In the genomic region with DNA sequence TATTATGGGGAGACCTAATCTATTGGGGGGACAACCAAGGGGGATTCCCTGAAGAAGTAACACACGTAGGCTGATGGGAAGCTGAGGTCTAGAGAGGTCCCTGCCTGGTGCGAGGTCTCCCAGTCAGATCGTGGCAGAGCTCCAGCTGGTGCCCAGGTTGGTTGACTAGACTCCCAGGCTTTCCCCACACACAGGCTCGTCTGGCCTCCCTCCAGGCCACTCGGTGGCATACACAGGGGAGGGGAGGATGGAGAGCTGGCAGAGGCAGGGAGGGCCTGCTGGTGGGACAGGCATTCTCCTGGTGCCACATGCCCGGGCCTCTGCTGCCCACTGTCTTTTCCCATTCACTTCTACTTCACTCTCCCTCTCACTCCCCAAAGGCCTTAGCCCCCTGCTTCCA, we compare ENCODE assay signal across 29 cellular contexts. TPM values are rescaled to one million over a fixed set of nuclear protein-coding genes. Genes with fewer than 3 reads are reported as not detected.
A peak's percentile ranks its signal among the peaks of the same experiment; 100 is the strongest.
DNase-seq lines count a peak whose midpoint lies in the region; ATAC-seq, FAIRE-seq and TF ChIP-seq lines count a peak whose summit lies in the region.
"Had no signal": no experiment of that assay in that cellular context is flagged by ENCODE, and none has a peak within 500 bp of the region (broad histone marks: within the 10 kb centered on the region; RNA-seq: fewer than 3 reads in every experiment).

No MANE protein-coding gene starts in this region.

- POLR2A ChIA-PET in IMR-90 (lab: Charles Lee; ENCODE audit: unreplicated experiment) = no interaction called here

- TF ChIP-seq RAD21 in IMR-90 (IDR thresholded peaks at IDR 0.05; ENCODE audit: low read length) = no peak

- DNase-seq in NCI-H2029 (lab: John Stamatoyannopoulos, UW) (peak; percentile 44), NCI-H2029 treated with DMSO at 0.1 percent for 48 hours (lab: John Stamatoyannopoulos, UW) (no peak), IMR-90 (no peak), lower lobe of right lung (peak; percentile 66), osteocyte (ENCODE audit: extremely low spot score, unreplicated experiment) (no peak), NCI-H748 treated with DMSO at 0.1 percent for 48 hours (lab: John Stamatoyannopoulos, UW) (no peak), GM12891 (ENCODE audit: insufficient read length, low spot score) (no peak), psoas muscle (no peak)
- DNase-seq: activated CD4-positive, alpha-beta T cell treated with anti-CD3 and anti-CD28 coated beads for 4 hours; activated CD8-positive, alpha-beta memory T cell treated with anti-CD3 and anti-CD28 coated beads for 24 hours; activated T-cell treated with anti-CD3 and anti-CD28 coated beads for 4 hours; Caco-2; DMS79 treated with DMSO at 0.1 percent for 48 hours; effector CD8-positive, alpha-beta T cell; GF-D8; hippocampal formation; KBM-7; NCI-H1105 treated with DMSO at 0.1 percent for 48 hours; NCI-H2081 treated with DMSO at 0.1 percent for 48 hours; NCI-H82; nucleus accumbens; stimulated activated naive B cell treated with anti-CD40 and anti-IgM and Interleukin-4, amounts not matched to agents 10 μg/mL and 1 μg/mL and 100 μg/mL, for 72 hours; T-helper 9 cell had no signal

- no peak overlapping the region for H3K4me2 ChIP-seq in IMR-90 (ENCODE audit: low read depth, low read length)

- H4K20me1 ChIP-seq in IMR-90 (ENCODE audit: insufficient read depth, low read length) = no peaks in the 10 kb centered on the region

- no CpG with 5 or more reads among the region's 6 CpGs for WGBS in IMR-90 (ENCODE audit: extremely low coverage in 2 of 2, insufficient read length in 1 of 2), 2 experiments
- 67 to 70% (median 67%) methylated on average over 6 of the region's 6 CpGs for WGBS in psoas muscle, 3 donors

- no peak overlapping the region for H3K18ac ChIP-seq in IMR-90 (ENCODE audit: low read depth, low read length)

- H3K27me3 ChIP-seq in IMR-90 (ENCODE audit: control insufficient read depth, insufficient read depth, low read length) (no peaks in the 10 kb centered on the region), lower lobe of right lung (ENCODE audit: low read depth) (no peaks in the 10 kb centered on the region), psoas muscle (ENCODE audit: insufficient read depth in 3 of 3, low read length in 2 of 3) (no peaks in the 10 kb centered on the region)
- H3K27me3 ChIP-seq: cardiac muscle cell had no signal

- no peaks in the 10 kb centered on the region for H3K36me3 Mint-ChIP-seq in osteocyte (ENCODE audit: unreplicated experiment)
- H3K36me3 Mint-ChIP-seq: activated naive CD8-positive, alpha-beta T cell; memory B cell; stimulated activated naive B cell treated with anti-CD40 and anti-IgM and Interleukin-4, amounts not matched to agents 10 μg/mL and 1 μg/mL and 100 μg/mL, for 72 hours had no signal

- peak overlapping the region; percentile 31 for H3K27ac Mint-ChIP-seq in osteocyte (ENCODE audit: unreplicated experiment)
- H3K27ac Mint-ChIP-seq: activated naive CD8-positive, alpha-beta T cell; memory B cell; stimulated activated naive B cell treated with anti-CD40 and anti-IgM and Interleukin-4, amounts not matched to agents 10 μg/mL and 1 μg/mL and 100 μg/mL, for 72 hours had no signal

- CTCF ChIA-PET in IMR-90 (lab: Yijun Ruan, JAX) = no interaction called here

- no peak overlapping the region for H3K56ac ChIP-seq in IMR-90 (ENCODE audit: extremely low read depth, insufficient read depth, low read length)

- H2BK20ac ChIP-seq in IMR-90 (ENCODE audit: low read depth, low read length) = no peak overlapping the region

- no peak overlapping the region for H3K4me3 ChIP-seq in IMR-90 (ENCODE audit: insufficient read depth, low read depth, low read length)
- no peak overlapping the region for H3K4me3 ChIP-seq in lower lobe of right lung
- no peak overlapping the region for H3K4me3 ChIP-seq in psoas muscle
- H3K4me3 ChIP-seq: cardiac muscle cell had no signal

- TF ChIP-seq POLR2A in IMR-90 (IDR thresholded peaks at IDR 0.05; ENCODE audit: low read depth, low read length) (no peak), GM12891 (IDR thresholded peaks at IDR 0.05; ENCODE audit: low read depth, low read length) (no peak)

- H3K27me3 Mint-ChIP-seq in osteocyte (ENCODE audit: unreplicated experiment) = no peaks in the 10 kb centered on the region
- H3K27me3 Mint-ChIP-seq: activated naive CD8-positive, alpha-beta T cell had no signal

- no peaks in the 10 kb centered on the region for H3K9me1 ChIP-seq in IMR-90 (ENCODE audit: insufficient read depth, low read length)

- H3K36me3 ChIP-seq in IMR-90 (ENCODE audit: control insufficient read depth, insufficient read depth, low read length) = no peaks in the 10 kb centered on the region
- no peaks in the 10 kb centered on the region for H3K36me3 ChIP-seq in lower lobe of right lung
- H3K36me3 ChIP-seq in psoas muscle (ENCODE audit: insufficient read depth in 1 of 2, low read depth in 1 of 2) = no peaks in the 10 kb centered on the region
- H3K36me3 ChIP-seq: cardiac muscle cell had no signal

- H3K9ac ChIP-seq in IMR-90 (ENCODE audit: low read depth, low read length) = no peak overlapping the region

- no peaks in the 10 kb centered on the region for H3K9me3 Mint-ChIP-seq in osteocyte (ENCODE audit: unreplicated experiment)
- H3K9me3 Mint-ChIP-seq: memory B cell; stimulated activated naive B cell treated with anti-CD40 and anti-IgM and Interleukin-4, amounts not matched to agents 10 μg/mL and 1 μg/mL and 100 μg/mL, for 72 hours had no signal

- H4K8ac ChIP-seq in IMR-90 (ENCODE audit: low read depth in 2 of 2, low read length in 2 of 2) = no peak overlapping the region

- BruUV-seq in IMR-90 (replicated peaks; lab: Mats Ljungman, UMichigan) = no TSS peak

- H3K9me3 ChIP-seq in IMR-90 (ENCODE audit: control insufficient read depth, insufficient read depth, low read length) (no peaks in the 10 kb centered on the region), lower lobe of right lung (no peaks in the 10 kb centered on the region), psoas muscle (no peaks in the 10 kb centered on the region)
- H3K9me3 ChIP-seq: Caco-2 had no signal

- ATAC-seq in IMR-90 (ENCODE audit: low read depth) (no peak), lower lobe of right lung (no peak), psoas muscle (no peak)
- ATAC-seq: stimulated activated naive B cell treated with anti-CD40 and anti-IgM and Interleukin-4, amounts not matched to agents 10 μg/mL and 1 μg/mL and 100 μg/mL, for 72 hours had no signal

- H3K14ac ChIP-seq in IMR-90 (replicated peaks; ENCODE audit: low read depth, low read length) = no peak overlapping the region

- H4K5ac ChIP-seq in IMR-90 (ENCODE audit: low read depth, low read length) = no peak overlapping the region

- no peak overlapping the region for H3K4ac ChIP-seq in IMR-90 (ENCODE audit: low read depth, low read length)

- no peak overlapping the region for H3K27ac ChIP-seq in IMR-90 (ENCODE audit: insufficient read depth, low read length)
- no peak overlapping the region for H3K27ac ChIP-seq in lower lobe of right lung
- no peak overlapping the region for H3K27ac ChIP-seq in psoas muscle
- H3K27ac ChIP-seq: C4-2B, cardiac muscle cell had no signal

- H3K23ac ChIP-seq in IMR-90 (ENCODE audit: low read depth, low read length) = no peak overlapping the region

- H4K91ac ChIP-seq in IMR-90 (ENCODE audit: insufficient read depth, low read depth, low read length) = no peak overlapping the region

- no peak overlapping the region for H2BK5ac ChIP-seq in IMR-90 (ENCODE audit: low read depth, low read length, poor library complexity, severe bottlenecking)

- no peak overlapping the region for H2BK120ac ChIP-seq in IMR-90 (ENCODE audit: low read depth, low read length)

- no peak overlapping the region for H3K4me3 Mint-ChIP-seq in osteocyte (ENCODE audit: unreplicated experiment)
- H3K4me3 Mint-ChIP-seq: activated naive CD8-positive, alpha-beta T cell; memory B cell; stimulated activated naive B cell treated with anti-CD40 and anti-IgM and Interleukin-4, amounts not matched to agents 10 μg/mL and 1 μg/mL and 100 μg/mL, for 72 hours had no signal

- dilution Hi-C loops in IMR-90 (cut with HindIII; ENCODE audit: low sequenced_read_pairs, unreplicated experiment) = no loop called here

- H2AK9ac ChIP-seq in IMR-90 (replicated peaks; ENCODE audit: low read depth, low read length, poor library complexity) = peak overlapping the region; percentile 9

- peaks cover 16% of the 10 kb centered on the region; the same call in 1 of the 2 replicates for H3K4me1 ChIP-seq in IMR-90 (ENCODE audit: control insufficient read depth, insufficient read depth, low read length)
- H3K4me1 ChIP-seq in lower lobe of right lung = peaks cover 28% of the 10 kb centered on the region
- H3K4me1 ChIP-seq in psoas muscle = no peaks in the 10 kb centered on the region

- no peak for FAIRE-seq in GM12891 (lab: Jason Lieb, UNC)
- FAIRE-seq: colon, GM19239 had no signal

- no peaks in the 10 kb centered on the region for H3K79me1 ChIP-seq in IMR-90 (ENCODE audit: low read depth in 1 of 2, low read length in 2 of 2)

- H2AK5ac ChIP-seq in IMR-90 (ENCODE audit: low read depth, low read length) = peak overlapping the region; percentile 61; the same call in 1 of the 2 replicates

- no peak overlapping the region for H2BK15ac ChIP-seq in IMR-90 (ENCODE audit: low read depth, low read length)

- no peak overlapping the region for H2AFZ ChIP-seq in IMR-90 (replicated peaks; ENCODE audit: low read length, poor library complexity)

- no peak for TF ChIP-seq CTCF in IMR-90 (conservative IDR thresholded peaks at IDR 0.05; ENCODE audit: low read depth, low read length)
- no peak for TF ChIP-seq CTCF in lower lobe of right lung (IDR thresholded peaks at IDR 0.05)
- TF ChIP-seq CTCF in osteocyte (IDR thresholded peaks at IDR 0.05) = no peak
- no peak for TF ChIP-seq CTCF in psoas muscle (IDR thresholded peaks at IDR 0.05)

- peaks cover 60% of the 10 kb centered on the region for H3K4me1 Mint-ChIP-seq in osteocyte (ENCODE audit: unreplicated experiment)

- intact Hi-C loops in IMR-90 (cut with micrococcal nuclease) = no loop called here
- intact Hi-C loops in lower lobe of right lung (cut with DNase I) = no loop called here
- intact Hi-C loops in psoas muscle (cut with DNase I) = no loop called here

- in situ Hi-C loops in IMR-90 (cut with MboI; ENCODE audit: low sequenced_read_pairs) = no loop called here

RNA-seq across cellular contexts. Expression of gene SOCS3, which starts 8.5 kb away (rescaled TPM):
- total RNA-seq in IMR-90 (2012; rRNA removed) (19.7 and 19.9 TPM in 2 replicates), lower lobe of right lung (69.5 TPM), osteocyte (79.1 and 86.4 TPM in 2 replicates), psoas muscle (10 to 100 TPM in 3 of 4 donors, 1 to 10 TPM in 1; 8.5 to 43.5 (median 23.6) TPM)
- polyA plus RNA-seq in IMR-90 (2012; rRNA removed) (18.3 and 19.2 TPM in 2 replicates), psoas muscle (10 to 100 TPM in 1 of 3 donors, 1 to 10 TPM in 2; 5.3 to 24.4 (median 7.5) TPM)
- 29.0 and 102 TPM in 2 replicates for polyA plus RNA-seq in IMR-90 (2012; cell fraction: cytosol; rRNA removed)
- 163 and 202 TPM in 2 replicates for polyA plus RNA-seq in IMR-90 (2012; cell fraction: nucleus; rRNA removed; ENCODE audit: low replicate concordance)
- polyA plus RNA-seq in GM12891 (2012; ENCODE audit: low read depth, missing spikeins) = 2.0 TPM

RNA-seq across cellular contexts. Expression of gene PGS1, which starts 10.1 kb away (rescaled TPM):
- 14.4 and 18.5 TPM in 2 replicates for total RNA-seq in IMR-90 (2012; rRNA removed)
- polyA plus RNA-seq in IMR-90 (2012; rRNA removed) = 35.5 and 43.2 TPM in 2 replicates
- 26.3 and 45.8 TPM in 2 replicates for polyA plus RNA-seq in IMR-90 (2012; cell fraction: cytosol; rRNA removed)
- 189 and 191 TPM in 2 replicates for polyA plus RNA-seq in IMR-90 (2012; cell fraction: nucleus; rRNA removed; ENCODE audit: low replicate concordance)
- total RNA-seq in lower lobe of right lung = 90.9 TPM
- 52.7 and 53.0 TPM in 2 replicates for total RNA-seq in osteocyte
- polyA plus RNA-seq in GM12891 (2012; ENCODE audit: low read depth, missing spikeins) = 18.5 TPM
- 10 to 100 TPM; 15.0 to 24.2 (median 20.3) TPM for total RNA-seq in psoas muscle
- polyA plus RNA-seq in psoas muscle = 10 to 100 TPM; 10.2 to 16.3 (median 15.5) TPM

Comparison
In these comparisons a context has a peak if more than half of its experiments do, and no peak if none do; other contexts are left out.
1. DNase-seq: peak in NCI-H2029 (single experiment) and lower lobe of right lung (single experiment); none in NCI-H2029 treated with DMSO at 0.1 percent for 48 hours (single experiment), IMR-90 (single experiment), osteocyte (single experiment), NCI-H748 treated with DMSO at 0.1 percent for 48 hours (single experiment), GM12891 (single experiment) and psoas muscle (0 of 2).